In the genomic region with DNA sequence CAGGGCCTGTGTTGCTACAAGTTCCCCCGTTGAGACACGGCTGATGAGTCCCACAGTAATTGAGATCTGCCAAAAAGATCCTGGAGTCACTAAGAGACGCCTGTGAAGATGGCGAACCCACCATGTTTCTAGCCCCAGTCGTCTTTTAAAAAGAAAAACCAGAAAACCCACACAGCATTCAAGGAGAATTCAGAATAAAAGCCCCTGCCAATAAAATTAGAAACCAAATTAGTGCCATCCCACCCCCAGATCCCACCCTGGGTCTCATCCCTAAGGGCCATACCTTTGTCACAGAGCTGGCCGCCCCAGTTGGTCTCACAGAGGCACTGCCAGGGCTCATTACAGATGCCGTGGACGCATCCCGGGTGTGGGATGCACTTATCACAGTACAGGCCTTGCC, we compare ENCODE assay signal across 16 cellular contexts. TPM values are rescaled to one million over a fixed set of nuclear protein-coding genes. Genes with fewer than 3 reads are reported as not detected.
DNase-seq lines count a peak whose midpoint lies in the region; ATAC-seq, FAIRE-seq and TF ChIP-seq lines count a peak whose summit lies in the region.
"Had no signal": no experiment of that assay in that cellular context is flagged by ENCODE, and none has a peak within 500 bp of the region (broad histone marks: within the 10 kb centered on the region; RNA-seq: fewer than 3 reads in every experiment).

No MANE protein-coding gene starts in this region.

- in situ Hi-C loops in HepG2 (cut with HindIII; ENCODE audit: extremely low pct_ligation_motif_present, low pct_unique_long_range_greater_than_20kb) = no loop called here
- in situ Hi-C loops in gastrocnemius medialis (cut with MboI; ENCODE audit: low sequenced_read_pairs in 4 of 4) = loop anchor here in 1 of 4 donors (25.0 kb wide), 1 partner anchor 1260 kb away; a partner anchor contains a TSS

- WGBS in HepG2 (ENCODE audit: low lambda C conversion rate) = 96% methylated on average over 9 of the region's 9 CpGs
- WGBS in right lobe of liver (ENCODE audit: insufficient coverage, low coverage, low lambda C conversion rate, missing lambda C conversion rate) = 90% methylated on average over 7 of the region's 9 CpGs
- WGBS in mesodermal cell (ENCODE audit: insufficient coverage in 2 of 2), 2 experiments = 76 to 82% methylated on average over 8 to 9 of the region's 9 CpGs

- H3K4me3 ChIP-seq in HepG2 (replicated peaks in 1 of 3; ENCODE audit: insufficient read depth in 1 of 3, low read depth in 2 of 3, low read length in 3 of 3) (no peak overlapping the region), right lobe of liver (no peak overlapping the region), mesodermal cell (ENCODE audit: extremely low read depth, insufficient read depth, low read length, poor library complexity, severe bottlenecking) (no peak overlapping the region), gastrocnemius medialis (no peak overlapping the region)
- H3K4me3 ChIP-seq: K562 had no signal

- no peak overlapping the region for H2AFZ ChIP-seq in HepG2 (ENCODE audit: low read length)

- DNase-seq in HepG2 (ENCODE audit: low spot score) = no peak
- DNase-seq in right lobe of liver = no peak
- no peak for DNase-seq in gastrocnemius medialis
- no peak for DNase-seq in kidney tubule cell (ENCODE audit: low spot score)
- no peak for DNase-seq in AG08395 (ENCODE audit: low spot score)
- no peak for DNase-seq in ecto neural progenitor cell (ENCODE audit: low spot score)
- no peak for DNase-seq in mucosa of gallbladder (ENCODE audit: low spot score)
- DNase-seq: activated CD4-positive, alpha-beta T cell treated with anti-CD3 and anti-CD28 coated beads for 36 hours; activated CD8-positive, alpha-beta memory T cell treated with anti-CD3 and anti-CD28 coated beads, Interleukin-2, amount 50 U/mL, for 48 hours; activated naive CD4-positive, alpha-beta T cell treated with Interleukin-2 at 50 U/mL for 16 hours; CD4-positive, alpha-beta memory T cell; naive thymus-derived CD8-positive, alpha-beta T cell; NCI-H1048; OCI-M1 had no signal

- FAIRE-seq in HepG2 (lab: Jason Lieb, UNC) = no peak
- FAIRE-seq: K562 had no signal

- POLR2A ChIA-PET in HepG2 (lab: Yijun Ruan, JAX) = interaction anchor here (0.5 to 1.7 kb wide), 3 partner anchors 19 to 22 kb away, joined by 3 to 10 read pairs (median 8); a partner anchor contains a TSS

- BruUV-seq in HepG2 (replicated peaks; lab: Mats Ljungman, UMichigan) = no TSS peak

- TF ChIP-seq EP300 in HepG2 (IDR thresholded peaks at IDR 0.05; ENCODE audit: low read depth in 2 of 2, low read length in 2 of 2) = no peak
- no peak for TF ChIP-seq EP300 in HepG2 (CRISPR knock-in tag; IDR thresholded peaks at IDR 0.05; ENCODE audit: borderline replicate concordance)

- TF ChIP-seq POLR2A in HepG2 (IDR thresholded peaks at IDR 0.05; ENCODE audit: insufficient read depth in 1 of 2, low read depth in 2 of 2, low read length in 2 of 2) (no peak), right lobe of liver (IDR thresholded peaks at IDR 0.05) (no peak), gastrocnemius medialis (IDR thresholded peaks at IDR 0.05) (no peak)

- peaks cover 22% of the 10 kb centered on the region for H3K79me2 ChIP-seq in HepG2 (ENCODE audit: insufficient read depth, low read length)

- no peaks in the 10 kb centered on the region for H3K27me3 ChIP-seq in HepG2 (ENCODE audit: control insufficient read depth in 1 of 2, insufficient read depth in 2 of 2, low read length in 2 of 2)
- no peaks in the 10 kb centered on the region for H3K27me3 ChIP-seq in right lobe of liver
- H3K27me3 ChIP-seq in gastrocnemius medialis = no peaks in the 10 kb centered on the region

- H3K27ac ChIP-seq in HepG2 (ENCODE audit: extremely low read length, insufficient read depth, low read length) = peak overlapping the region; percentile 69
- peak overlapping the region in 1 of 3 donors; percentile 16 for H3K27ac ChIP-seq in right lobe of liver
- H3K27ac ChIP-seq in mesodermal cell (ENCODE audit: low read depth, low read length, severe bottlenecking) = peak overlapping the region; percentile 78
- H3K27ac ChIP-seq in gastrocnemius medialis = peak overlapping the region; percentile 50 to 71 (median 66)

- H3K4me1 ChIP-seq in HepG2 (ENCODE audit: insufficient read depth, low read length) (peaks cover 40% of the 10 kb centered on the region), right lobe of liver (no peaks in the 10 kb centered on the region), mesodermal cell (ENCODE audit: control insufficient read depth, insufficient read depth, low read length, poor library complexity, severe bottlenecking) (peaks cover 70% of the 10 kb centered on the region), gastrocnemius medialis (peaks cover 30 to 41% of the 10 kb centered on the region in 2 donors)

- CTCF ChIA-PET in HepG2 (lab: Yijun Ruan, JAX; ENCODE audit: low intra/inter-chr PET ratio, low total read pairs) = no interaction called here

- intact Hi-C loops in HepG2 (cut with micrococcal nuclease; ENCODE audit: unreplicated experiment) = loop anchor here (1.0 to 2.0 kb wide), 4 partner anchors 15 to 623 kb away; a partner anchor contains a TSS
- intact Hi-C loops in right lobe of liver (cut with DNase I) = no loop called here
- intact Hi-C loops in gastrocnemius medialis (cut with DNase I; ENCODE audit: low total_unique reads) = no loop called here

- no peaks in the 10 kb centered on the region for H3K9me3 ChIP-seq in HepG2 (ENCODE audit: low read length)
- H3K9me3 ChIP-seq in right lobe of liver = no peaks in the 10 kb centered on the region
- H3K9me3 ChIP-seq in mesodermal cell (ENCODE audit: control insufficient read depth, low read length) = no peaks in the 10 kb centered on the region
- H3K9me3 ChIP-seq in gastrocnemius medialis = no peaks in the 10 kb centered on the region

- no peak for TF ChIP-seq RAD21 in HepG2 (CRISPR knock-in tag; IDR thresholded peaks at IDR 0.05)

- TF ChIP-seq CTCF in HepG2 (CRISPR knock-in tag; IDR thresholded peaks at IDR 0.05) = no peak
- no peak for TF ChIP-seq CTCF in right lobe of liver (IDR thresholded peaks at IDR 0.05)
- TF ChIP-seq CTCF in gastrocnemius medialis (IDR thresholded peaks at IDR 0.05 in 4 of 5, conservative IDR thresholded peaks at IDR 0.05 in 1 of 5) = no peak

- H3K9ac ChIP-seq in HepG2 (ENCODE audit: insufficient read depth, low read depth, low read length) = no peak overlapping the region

- H3K36me3 ChIP-seq in HepG2 (replicated peaks in 1 of 2; ENCODE audit: control insufficient read depth in 1 of 2, insufficient read depth in 2 of 2, low read length in 2 of 2) = peaks cover 88 to 95% of the 10 kb centered on the region in 2 experiments
- H3K36me3 ChIP-seq in right lobe of liver = peaks cover 0 to 15% (median 13%) of the 10 kb centered on the region in 4 donors
- H3K36me3 ChIP-seq in mesodermal cell (ENCODE audit: control insufficient read depth, insufficient read depth, low read length) = peaks cover 97% of the 10 kb centered on the region
- peaks cover 0 to 43% of the 10 kb centered on the region in 2 donors for H3K36me3 ChIP-seq in gastrocnemius medialis

- H3K4me2 ChIP-seq in HepG2 (ENCODE audit: low read depth, low read length) = peak overlapping the region; percentile 38

- no peaks in the 10 kb centered on the region; the same call in 1 of the 2 replicates for H4K20me1 ChIP-seq in HepG2 (ENCODE audit: insufficient read depth, low read length)

- ATAC-seq in HepG2 (no peak), right lobe of liver (no peak), gastrocnemius medialis (no peak)
- ATAC-seq: activated CD4-positive, alpha-beta T cell treated with anti-CD3 and anti-CD28 coated beads for 36 hours; K562; naive thymus-derived CD8-positive, alpha-beta T cell had no signal

TF ChIP-seq in HepG2, 621 proteins besides CTCF, POLR2A, EP300 and RAD21 (continues in another document):
- TF ChIP-seq, protein P1, sequence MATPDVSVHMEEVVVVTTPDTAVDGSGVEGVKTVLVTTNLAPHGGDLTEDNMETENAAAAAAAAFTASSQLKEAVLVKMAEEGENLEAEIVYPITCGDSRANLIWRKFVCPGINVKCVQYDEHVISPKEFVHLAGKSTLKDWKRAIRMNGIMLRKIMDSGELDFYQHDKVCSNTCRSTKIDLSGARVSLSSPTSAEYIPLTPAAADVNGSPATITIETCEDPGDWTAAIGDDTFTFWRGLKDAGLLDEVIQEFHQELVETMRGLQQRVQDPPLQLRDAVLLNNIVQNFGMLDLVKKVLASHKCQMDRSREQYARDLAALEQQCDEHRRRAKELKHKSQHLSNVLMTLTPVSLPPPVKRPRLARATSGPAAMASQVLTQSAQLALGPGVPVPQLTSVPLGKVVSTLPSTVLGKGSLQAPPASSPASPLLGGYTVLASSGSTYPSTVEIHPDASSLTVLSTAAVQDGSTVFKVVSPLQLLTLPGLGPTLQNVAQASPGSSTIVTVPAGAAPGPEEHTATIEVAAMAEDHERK (CRISPR knock-in tag; IDR thresholded peaks at IDR 0.05; ENCODE audit: low read depth) = no peak
- TF ChIP-seq ZNF782 (CRISPR knock-in tag; IDR thresholded peaks at IDR 0.05; ENCODE audit: borderline replicate concordance) = no peak

RNA-seq across cellular contexts. Expression of a gene that starts 21.6 kb away (rescaled TPM):
- total RNA-seq in HepG2 (2016; rRNA removed; fragmentation: Illumina TruSeq; extraction: Trizol) (18.1 and 56.3 TPM in 2 replicates), right lobe of liver (1 to 10 TPM; 3.1 to 8.5 (median 6.7) TPM), gastrocnemius medialis (10 to 100 TPM; 10.3 to 19.6 (median 13.2) TPM), mucosa of gallbladder (36.8 TPM)
- 30.6 and 34.3 TPM in 2 replicates for total RNA-seq in HepG2 (2016; cell fraction: cytosol; rRNA removed; fragmentation: Illumina TruSeq; extraction: Trizol; ENCODE audit: low read depth)
- 15.5 and 55.3 TPM in 2 replicates for total RNA-seq in HepG2 (2016; cell fraction: insoluble cytoplasmic fraction; rRNA removed; fragmentation: Illumina TruSeq; extraction: Trizol)
- 13.4 and 15.1 TPM in 2 replicates for total RNA-seq in HepG2 (2016; cell fraction: membrane; rRNA removed; fragmentation: Illumina TruSeq; extraction: Trizol)
- total RNA-seq in HepG2 (2016; cell fraction: nucleus; rRNA removed; fragmentation: Illumina TruSeq; extraction: Trizol) = 102 and 121 TPM in 2 replicates
- 43.0 and 47.1 TPM in 2 replicates for polyA plus RNA-seq in HepG2 (2011; rRNA removed)
- polyA plus RNA-seq in HepG2 (2011; cell fraction: cytosol; rRNA removed) = 33.0 and 33.7 TPM in 2 replicates
- polyA plus RNA-seq in HepG2 (2011; cell fraction: nucleus; rRNA removed) = 120 and 155 TPM in 2 replicates
- polyA plus RNA-seq in HepG2 (2012) = 35.8 and 54.0 TPM in 2 replicates
- polyA plus RNA-seq in HepG2 (2016; cell fraction: cytosol; fragmentation: Illumina TruSeq; extraction: Trizol; ENCODE audit: low read depth) = 0.86 and 1.3 TPM in 2 replicates
- 9.4 and 10.2 TPM in 2 replicates for polyA plus RNA-seq in HepG2 (2016; cell fraction: insoluble cytoplasmic fraction; fragmentation: Illumina TruSeq; extraction: Trizol; ENCODE audit: low read depth)
- 2.2 and 3.0 TPM in 2 replicates for polyA plus RNA-seq in HepG2 (2016; cell fraction: membrane; fragmentation: Illumina TruSeq; extraction: Trizol; ENCODE audit: low read depth)
- polyA plus RNA-seq in HepG2 (2016; cell fraction: nucleus; fragmentation: Illumina TruSeq; extraction: Trizol; ENCODE audit: insufficient read depth, low read depth) = 112 and 122 TPM in 2 replicates
- polyA minus RNA-seq in HepG2 (2011; rRNA and poly(A)+ RNA removed; ENCODE audit: low replicate concordance) = 8.0 and 192 TPM in 2 replicates
- polyA minus RNA-seq in HepG2 (2011; cell fraction: cytosol; rRNA and poly(A)+ RNA removed) = 103 and 108 TPM in 2 replicates
- polyA minus RNA-seq in HepG2 (2011; cell fraction: nucleus; rRNA and poly(A)+ RNA removed) = 248 and 302 TPM in 2 replicates
- polyA plus RNA-seq in mesodermal cell (2013, experiment 1 of 2) = 58.5 TPM
- polyA plus RNA-seq in mesodermal cell (2013, experiment 2 of 2) = 46.2 TPM
